Comparison of ENCODE assay signal across 19 cellular contexts in the genomic region with DNA sequence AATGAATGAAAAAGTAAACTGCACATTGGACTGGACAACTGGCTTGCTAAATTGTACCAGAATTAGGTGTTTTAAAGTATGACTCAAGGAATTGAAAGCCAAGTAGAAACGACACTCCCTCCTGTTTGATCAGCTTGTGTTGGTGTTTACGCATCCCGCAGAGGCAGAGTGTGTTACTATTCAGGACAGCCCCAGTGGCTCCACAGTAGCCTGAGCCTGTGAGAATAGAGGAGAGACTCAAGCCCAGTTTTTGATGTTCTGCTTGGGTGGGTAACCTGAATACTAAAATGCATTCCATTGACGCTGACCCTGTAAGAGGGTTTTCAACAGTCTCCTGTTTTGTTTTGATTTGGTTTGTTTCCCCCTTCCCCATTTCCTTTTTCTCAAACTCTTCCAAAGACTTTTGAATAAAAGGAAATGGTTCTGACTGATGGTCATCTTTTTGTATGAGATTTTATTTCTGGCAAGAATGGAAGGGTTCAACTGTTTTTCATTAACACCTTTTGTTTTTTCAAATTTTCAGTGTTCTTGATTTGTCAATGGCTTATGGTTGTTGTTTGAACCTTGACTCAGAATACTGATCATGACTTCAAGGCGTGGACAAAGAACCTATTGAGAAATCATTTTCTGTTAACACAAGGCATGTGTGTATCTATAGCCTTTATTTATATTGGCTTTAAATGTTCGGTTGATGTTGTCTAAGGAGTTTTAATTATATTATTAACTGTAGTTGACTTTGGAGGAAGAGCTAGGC. TPM values are rescaled to one million over a fixed set of nuclear protein-coding genes. Genes with fewer than 3 reads are reported as not detected.
A peak's percentile ranks its signal among the peaks of the same experiment; 100 is the strongest.
DNase-seq lines count a peak whose midpoint lies in the region; ATAC-seq and TF ChIP-seq lines count a peak whose summit lies in the region.
"Had no signal": no experiment of that assay in that cellular context is flagged by ENCODE, and none has a peak within 500 bp of the region (broad histone marks: within the 10 kb centered on the region; RNA-seq: fewer than 3 reads in every experiment).

No MANE protein-coding gene starts in this region.

- H4K20me1 ChIP-seq in neural cell (ENCODE audit: insufficient read depth) = peaks cover 2% of the 10 kb centered on the region

- no peak overlapping the region for H3K27ac ChIP-seq in neural cell (ENCODE audit: low read length)
- H3K27ac ChIP-seq: right lobe of liver had no signal

- no peak for TF ChIP-seq EP300 in neural cell (conservative IDR thresholded peaks at IDR 0.05; ENCODE audit: poor library complexity, severe bottlenecking)

- H3K27me3 ChIP-seq in H7 (ENCODE audit: control insufficient read depth, insufficient read depth, low read length) (no peaks in the 10 kb centered on the region), neural cell (ENCODE audit: insufficient read depth, low read depth, low read length) (no peaks in the 10 kb centered on the region)
- H3K27me3 ChIP-seq: BE2C, right lobe of liver had no signal

- DNase-seq in H7 (peak; percentile 56), NCI-H69 (lab: John Stamatoyannopoulos, UW) (peak; percentile 92), ecto neural progenitor cell (ENCODE audit: low spot score) (peak; percentile 76)
- DNase-seq: activated T-cell treated with anti-CD3 and anti-CD28 coated beads, Interleukin-2, amount 50 U/mL, for 24 hours; BE2C; effector memory CD4-positive, alpha-beta T cell; foreskin melanocyte; KG1; kidney; NCI-H187; right lobe of liver; stimulated activated CD4-positive, alpha-beta T cell treated with anti-CD3 and anti-CD28 coated beads, Interleukin-4, amount 100 ng/mL, for 4 hours; stimulated activated naive CD4-positive, alpha-beta T cell treated with Interleukin-2 at 50 U/mL for 16 hours; T-cell had no signal

- no peaks in the 10 kb centered on the region for H3K9me3 ChIP-seq in neural cell (ENCODE audit: low read length)
- H3K9me3 ChIP-seq: BE2C, right lobe of liver had no signal

- no peaks in the 10 kb centered on the region for H3F3A ChIP-seq in neural cell (ENCODE audit: insufficient read depth, low read length, poor library complexity, severe bottlenecking)

- no peak overlapping the region for H2AFZ ChIP-seq in neural cell (ENCODE audit: low read depth, low read length)

- ATAC-seq in HG03095 (IDR thresholded peaks at IDR 0.05; ENCODE audit: unreplicated experiment) (no peak), HG03432 (IDR thresholded peaks at IDR 0.05; ENCODE audit: unreplicated experiment) (no peak), HG02885 (IDR thresholded peaks at IDR 0.05; ENCODE audit: poor library complexity, unreplicated experiment) (no peak)
- no peak for ATAC-seq in activated CD4-positive, CD25-positive, alpha-beta regulatory T cell treated with anti-CD3 and anti-CD28 coated beads, Interleukin-2, amount 50 U/mL, for 24 hours
- ATAC-seq: right lobe of liver, T-cell had no signal

- peaks cover 96% of the 10 kb centered on the region for H3K79me2 ChIP-seq in neural cell (replicated peaks; ENCODE audit: insufficient read depth, low read length)

- TF ChIP-seq CTCF in neural cell (IDR thresholded peaks at IDR 0.05; ENCODE audit: poor library complexity, severe bottlenecking) = no peak

- H3K9ac ChIP-seq in neural cell (ENCODE audit: low read length) = no peak overlapping the region

- TF ChIP-seq RAD21 in neural cell (conservative IDR thresholded peaks at IDR 0.05) = no peak

- H3K36me3 ChIP-seq in H7 (replicated peaks; ENCODE audit: control insufficient read depth, insufficient read depth, low read length) (no peaks in the 10 kb centered on the region), neural cell (ENCODE audit: insufficient read depth, low read length) (no peaks in the 10 kb centered on the region)
- H3K36me3 ChIP-seq: BE2C, right lobe of liver had no signal

- no peak overlapping the region for H3K4me3 ChIP-seq in H7 (ENCODE audit: insufficient read depth, low read depth, low read length)
- H3K4me3 ChIP-seq in neural cell (ENCODE audit: low read length) = peak overlapping the region; percentile 39
- H3K4me3 ChIP-seq: right lobe of liver had no signal

- H3K4me2 ChIP-seq in neural cell (ENCODE audit: low read length) = no peak overlapping the region

- no peaks in the 10 kb centered on the region for H3K9me2 ChIP-seq in neural cell (ENCODE audit: insufficient read depth, low read length)

TF ChIP-seq in neural cell, 6 proteins besides CTCF, POLR2A, EP300 and RAD21:
- TF ChIP-seq EZH2 (IDR thresholded peaks at IDR 0.05; ENCODE audit: borderline replicate concordance, insufficient read depth, low read length, poor library complexity, severe bottlenecking) = no peak
- TF ChIP-seq, protein P1, sequence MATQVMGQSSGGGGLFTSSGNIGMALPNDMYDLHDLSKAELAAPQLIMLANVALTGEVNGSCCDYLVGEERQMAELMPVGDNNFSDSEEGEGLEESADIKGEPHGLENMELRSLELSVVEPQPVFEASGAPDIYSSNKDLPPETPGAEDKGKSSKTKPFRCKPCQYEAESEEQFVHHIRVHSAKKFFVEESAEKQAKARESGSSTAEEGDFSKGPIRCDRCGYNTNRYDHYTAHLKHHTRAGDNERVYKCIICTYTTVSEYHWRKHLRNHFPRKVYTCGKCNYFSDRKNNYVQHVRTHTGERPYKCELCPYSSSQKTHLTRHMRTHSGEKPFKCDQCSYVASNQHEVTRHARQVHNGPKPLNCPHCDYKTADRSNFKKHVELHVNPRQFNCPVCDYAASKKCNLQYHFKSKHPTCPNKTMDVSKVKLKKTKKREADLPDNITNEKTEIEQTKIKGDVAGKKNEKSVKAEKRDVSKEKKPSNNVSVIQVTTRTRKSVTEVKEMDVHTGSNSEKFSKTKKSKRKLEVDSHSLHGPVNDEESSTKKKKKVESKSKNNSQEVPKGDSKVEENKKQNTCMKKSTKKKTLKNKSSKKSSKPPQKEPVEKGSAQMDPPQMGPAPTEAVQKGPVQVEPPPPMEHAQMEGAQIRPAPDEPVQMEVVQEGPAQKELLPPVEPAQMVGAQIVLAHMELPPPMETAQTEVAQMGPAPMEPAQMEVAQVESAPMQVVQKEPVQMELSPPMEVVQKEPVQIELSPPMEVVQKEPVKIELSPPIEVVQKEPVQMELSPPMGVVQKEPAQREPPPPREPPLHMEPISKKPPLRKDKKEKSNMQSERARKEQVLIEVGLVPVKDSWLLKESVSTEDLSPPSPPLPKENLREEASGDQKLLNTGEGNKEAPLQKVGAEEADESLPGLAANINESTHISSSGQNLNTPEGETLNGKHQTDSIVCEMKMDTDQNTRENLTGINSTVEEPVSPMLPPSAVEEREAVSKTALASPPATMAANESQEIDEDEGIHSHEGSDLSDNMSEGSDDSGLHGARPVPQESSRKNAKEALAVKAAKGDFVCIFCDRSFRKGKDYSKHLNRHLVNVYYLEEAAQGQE (IDR thresholded peaks at IDR 0.05; ENCODE audit: borderline replicate concordance) = no peak
- TF ChIP-seq MXI1 (conservative IDR thresholded peaks at IDR 0.05; ENCODE audit: poor library complexity, severe bottlenecking) = no peak
- TF ChIP-seq SMC3 (conservative IDR thresholded peaks at IDR 0.05; ENCODE audit: poor library complexity) = no peak
- TF ChIP-seq TAF1 (IDR thresholded peaks at IDR 0.05; ENCODE audit: low read depth) = no peak
- TF ChIP-seq POLR2AphosphoS5 (IDR thresholded peaks at IDR 0.05) = no peak
TF ChIP-seq in neural cell: peak in this region for 0.

RNA-seq across cellular contexts. Expression of gene ADGRL3, which starts 10.2 kb away (rescaled TPM):
- total RNA-seq in H7 (2014; rRNA removed; shearing (Covaris generic)) = 6.8 and 15.7 TPM in 2 replicates
- polyA plus RNA-seq in neural cell = 90.1 and 99.4 TPM in 2 replicates
- 440 and 487 TPM in 2 replicates for polyA minus RNA-seq in neural cell
